28 cellular contexts compared by ENCODE assay signal in genomic region chr4:136855886-136856285, GRCh38.
DNase-seq lines count a peak whose midpoint lies in the region; ATAC-seq, FAIRE-seq and TF ChIP-seq lines count a peak whose summit lies in the region.
"Had no signal": no experiment of that assay in that cellular context is flagged by ENCODE, and none has a peak within 500 bp of the region (broad histone marks: within the 10 kb centered on the region; RNA-seq: fewer than 3 reads in every experiment).

No MANE protein-coding gene starts in this region.

- no peak overlapping the region for H3K56ac ChIP-seq in H1 (replicated peaks; ENCODE audit: insufficient read length, low read depth, low read length)

- no peaks in the 10 kb centered on the region for H4K20me1 ChIP-seq in H1 (replicated peaks in 1 of 2; ENCODE audit: control insufficient read depth in 1 of 2, insufficient read depth in 2 of 2, low read length in 2 of 2)
- H4K20me1 ChIP-seq: BLaER1 had no signal

- POLR2A ChIA-PET in H1 (lab: Charles Lee; ENCODE audit: partially characterized antibody), result interaction anchor here (0.7 kb wide), 1 partner anchor 1865 kb away, joined by 3 read pairs; no protein-coding TSS in a partner anchor

- no peak overlapping the region for H2BK12ac ChIP-seq in H1 (ENCODE audit: low read depth, low read length)

- H2BK120ac ChIP-seq in H1 (replicated peaks; ENCODE audit: low read depth, low read length), result peak overlapping the region; percentile 21

- H3K4ac ChIP-seq in H1 (replicated peaks; ENCODE audit: insufficient read length, low read depth, low read length), result no peak overlapping the region

- ATAC-seq in HG03280 (IDR thresholded peaks at IDR 0.05; ENCODE audit: unreplicated experiment), result no peak
- ATAC-seq: GM12878 had no signal

- H3K27me3 Mint-ChIP-seq in endothelial cell (ENCODE audit: unreplicated experiment), result no peaks in the 10 kb centered on the region
- no peaks in the 10 kb centered on the region for H3K27me3 Mint-ChIP-seq in progenitor cell of endocrine pancreas
- H3K27me3 Mint-ChIP-seq: CD4-positive, alpha-beta memory T cell; CD4-positive, CD25-positive, alpha-beta regulatory T cell; CD8-positive, alpha-beta memory T cell had no signal

- no peak overlapping the region for H3K4me3 ChIP-seq in H1 (ENCODE audit: extremely low read depth in 1 of 4, insufficient read depth in 2 of 4, low read depth in 3 of 4, low read length in 4 of 4)
- H3K4me3 ChIP-seq in mesodermal cell (ENCODE audit: extremely low read depth, insufficient read depth, low read length, poor library complexity, severe bottlenecking), result no peak overlapping the region
- H3K4me3 ChIP-seq: BLaER1, GM12878 had no signal

- CTCF ChIA-PET in H1 (lab: Charles Lee; ENCODE audit: partially characterized antibody), result interaction anchor here (0.6 to 1.6 kb wide), 5 partner anchors 9 to 1682 kb away, joined by 3 to 5 read pairs (median 3); no protein-coding TSS in a partner anchor

- FAIRE-seq in H1 (lab: Jason Lieb, UNC), result peak; percentile 7
- FAIRE-seq: A204.1, GM12878, GM12892, GM18507, GM19239 had no signal

- H3K79me1 ChIP-seq in H1 (ENCODE audit: low read depth, low read length), result no peaks in the 10 kb centered on the region

- no peak for TF ChIP-seq RAD21 in H1 (IDR thresholded peaks at IDR 0.05 in 1 of 2, conservative IDR thresholded peaks at IDR 0.05 in 1 of 2; ENCODE audit: low read depth in 2 of 2, low read length in 2 of 2)

- no peaks in the 10 kb centered on the region for H3K9me3 ChIP-seq in H1 (ENCODE audit: insufficient read depth in 2 of 2, low read depth in 1 of 2, low read length in 1 of 2)
- H3K9me3 ChIP-seq in mesodermal cell (ENCODE audit: control insufficient read depth, low read length), result no peaks in the 10 kb centered on the region
- H3K9me3 ChIP-seq: BE2C, BLaER1 had no signal

- H3K9ac ChIP-seq in H1 (replicated peaks in 1 of 4; ENCODE audit: extremely low read depth in 1 of 4, low read depth in 3 of 4, low read length in 3 of 4), result no peak overlapping the region
- H3K9ac ChIP-seq: BLaER1 had no signal

- no peak overlapping the region for H2BK15ac ChIP-seq in H1 (ENCODE audit: low read length)

- no peak overlapping the region for H3K23ac ChIP-seq in H1 (ENCODE audit: insufficient read length)

- no peak overlapping the region for H3K18ac ChIP-seq in H1 (ENCODE audit: extremely low read depth, low read length)

- H3K14ac ChIP-seq in H1 (ENCODE audit: insufficient read length), result no peak overlapping the region

- WGBS in H1 (ENCODE audit: extremely low coverage in 1 of 2, insufficient coverage in 1 of 2, insufficient read length in 1 of 2, insufficient replicate concordance in 2 of 2, low coverage in 1 of 2, low lambda C conversion rate in 2 of 2, missing lambda C conversion rate in 1 of 2), 2 experiments, result 86% methylated on average over 1 of the region's 1 CpG; no CpG with 5 or more reads in 1 of the 2 experiments
- WGBS in mesodermal cell (ENCODE audit: insufficient coverage in 2 of 2), 2 experiments, result no CpG with 5 or more reads among the region's 1 CpG

- H4K5ac ChIP-seq in H1 (ENCODE audit: insufficient read length, low read depth, low read length), result no peak overlapping the region

- no peak overlapping the region for H3K27ac ChIP-seq in H1 (ENCODE audit: low read depth, low read length)
- H3K27ac ChIP-seq in mesodermal cell (ENCODE audit: low read depth, low read length, severe bottlenecking), result peak overlapping the region; percentile 31
- H3K27ac ChIP-seq: BLaER1 had no signal

- no peak overlapping the region for H2BK5ac ChIP-seq in H1 (ENCODE audit: low read depth, low read length)

- H3K4me3 Mint-ChIP-seq in endothelial cell (ENCODE audit: unreplicated experiment), result no peak overlapping the region
- H3K4me3 Mint-ChIP-seq in progenitor cell of endocrine pancreas (ENCODE audit: low read depth), result no peak overlapping the region
- H3K4me3 Mint-ChIP-seq: CD14-positive monocyte; CD4-positive, alpha-beta memory T cell; CD4-positive, CD25-positive, alpha-beta regulatory T cell; CD8-positive, alpha-beta memory T cell had no signal

- H2AFZ ChIP-seq in H1 (ENCODE audit: low read length), result no peak overlapping the region

- TF ChIP-seq CTCF in H1 (IDR thresholded peaks at IDR 0.05; ENCODE audit: control extremely low read depth in 1 of 3, insufficient read depth in 1 of 3, low read depth in 1 of 3, low read length in 3 of 3), result no peak
- TF ChIP-seq CTCF in endothelial cell (IDR thresholded peaks at IDR 0.05; ENCODE audit: unreplicated experiment), result no peak
- no peak for TF ChIP-seq CTCF in progenitor cell of endocrine pancreas (IDR thresholded peaks at IDR 0.05; ENCODE audit: unreplicated experiment)

- no peak for TF ChIP-seq POLR2A in H1 (IDR thresholded peaks at IDR 0.05; ENCODE audit: control extremely low read depth in 1 of 2, low read depth in 2 of 2, low read length in 2 of 2)

- H4K91ac ChIP-seq in H1 (replicated peaks; ENCODE audit: insufficient read length, low read length), result no peak overlapping the region

- TF ChIP-seq EP300 in H1 (IDR thresholded peaks at IDR 0.05; ENCODE audit: borderline replicate concordance in 1 of 2, low read depth in 2 of 2, low read length in 2 of 2), result no peak

- H3K9me3 Mint-ChIP-seq in endothelial cell (ENCODE audit: unreplicated experiment), result no peaks in the 10 kb centered on the region
- peaks cover 5% of the 10 kb centered on the region for H3K9me3 Mint-ChIP-seq in progenitor cell of endocrine pancreas (ENCODE audit: low read depth)

- H3K4me1 ChIP-seq in H1 (replicated peaks in 1 of 4; ENCODE audit: control insufficient read depth in 3 of 4, insufficient read depth in 4 of 4, low read length in 3 of 4), result peaks cover 0 to 2% (median 0%) of the 10 kb centered on the region in 4 experiments; a peak in 1 of 7 replicates
- no peaks in the 10 kb centered on the region for H3K4me1 ChIP-seq in mesodermal cell (ENCODE audit: control insufficient read depth, insufficient read depth, low read length, poor library complexity, severe bottlenecking)
- H3K4me1 ChIP-seq: BE2C, BLaER1 had no signal

- H3K36me3 ChIP-seq in H1 (ENCODE audit: control insufficient read depth in 2 of 4, insufficient read depth in 4 of 4, low read length in 3 of 4), result no peaks in the 10 kb centered on the region
- no peaks in the 10 kb centered on the region for H3K36me3 ChIP-seq in mesodermal cell (ENCODE audit: control insufficient read depth, insufficient read depth, low read length)
- H3K36me3 ChIP-seq: BE2C, BLaER1 had no signal

- peaks cover 24% of the 10 kb centered on the region for H3K4me1 Mint-ChIP-seq in endothelial cell (ENCODE audit: unreplicated experiment)
- no peaks in the 10 kb centered on the region for H3K4me1 Mint-ChIP-seq in progenitor cell of endocrine pancreas (ENCODE audit: low read depth)
- H3K4me1 Mint-ChIP-seq: CD14-positive monocyte; CD4-positive, alpha-beta memory T cell; CD4-positive, CD25-positive, alpha-beta regulatory T cell; CD8-positive, alpha-beta memory T cell had no signal

- no peak overlapping the region for H2BK20ac ChIP-seq in H1 (ENCODE audit: low read length)

- H2AK5ac ChIP-seq in H1 (ENCODE audit: low read depth, low read length), result no peak overlapping the region

- H3K36me3 Mint-ChIP-seq in endothelial cell (ENCODE audit: low read depth, unreplicated experiment) (no peaks in the 10 kb centered on the region), progenitor cell of endocrine pancreas (ENCODE audit: insufficient read depth) (no peaks in the 10 kb centered on the region)
- H3K36me3 Mint-ChIP-seq: CD14-positive monocyte; CD4-positive, alpha-beta memory T cell; CD4-positive, CD25-positive, alpha-beta regulatory T cell; CD8-positive, alpha-beta memory T cell had no signal

- H3K27ac Mint-ChIP-seq in endothelial cell (ENCODE audit: unreplicated experiment) (peak overlapping the region; percentile 64), progenitor cell of endocrine pancreas (no peak overlapping the region)
- H3K27ac Mint-ChIP-seq: CD4-positive, alpha-beta memory T cell; CD4-positive, CD25-positive, alpha-beta regulatory T cell; CD8-positive, alpha-beta memory T cell had no signal

- H3K4me2 ChIP-seq in H1 (ENCODE audit: insufficient read depth in 1 of 2, low read depth in 2 of 2, low read length in 2 of 2), result no peak overlapping the region
- H3K4me2 ChIP-seq: BLaER1 had no signal

- no peak overlapping the region for H4K8ac ChIP-seq in H1 (ENCODE audit: extremely low read depth, insufficient read depth, low read length)

- no peaks in the 10 kb centered on the region for H3K79me2 ChIP-seq in H1 (ENCODE audit: control insufficient read depth in 1 of 2, insufficient read depth in 2 of 2, low read length in 2 of 2)

- DNase-seq in H1 (ENCODE audit: low read depth in 1 of 2, low spot score in 2 of 2) (no peak), endothelial cell (ENCODE audit: low spot score) (no peak), progenitor cell of endocrine pancreas (ENCODE audit: low spot score, unreplicated experiment) (no peak), Kasumi-1 (lab: John Stamatoyannopoulos, UW) (no peak)
- DNase-seq: 8988T; ACHN; BE2C; C1 segment of cervical spinal cord; CD4-positive, alpha-beta memory T cell; CD4-positive, CD25-positive, alpha-beta regulatory T cell; CD8-positive, alpha-beta memory T cell; COR-L47; DMS 273 treated with DMSO at 0.1 percent for 48 hours; DMS153; DMS53; DMS79; DND-41; EL; GDM1 had no signal

- no peaks in the 10 kb centered on the region for H3K27me3 ChIP-seq in H1 (replicated peaks in 1 of 4; ENCODE audit: control insufficient read depth in 3 of 4, extremely low read depth in 1 of 4, insufficient read depth in 3 of 4, low read length in 3 of 4)
- H3K27me3 ChIP-seq: BE2C, BLaER1 had no signal

- no peaks in the 10 kb centered on the region for H3K23me2 ChIP-seq in H1 (ENCODE audit: low read depth, low read length)

TF ChIP-seq in H1, 55 proteins besides CTCF, POLR2A, EP300 and RAD21 (continues in another document):
- no peak for TF ChIP-seq E2F6 (IDR thresholded peaks at IDR 0.05)
- TF ChIP-seq MAFK (IDR thresholded peaks at IDR 0.05; ENCODE audit: low read depth, low read length), result no peak
- TF ChIP-seq TBP (IDR thresholded peaks at IDR 0.05; ENCODE audit: low read depth, low read length), result no peak
- TF ChIP-seq YY1 (IDR thresholded peaks at IDR 0.05; ENCODE audit: low read depth, low read length), result no peak
- TF ChIP-seq SRF (IDR thresholded peaks at IDR 0.05; ENCODE audit: low read depth, low read length), result no peak
- TF ChIP-seq GTF2F1 (IDR thresholded peaks at IDR 0.05; ENCODE audit: borderline replicate concordance, low read depth, low read length), result no peak
- TF ChIP-seq PHF8 (conservative IDR thresholded peaks at IDR 0.05; ENCODE audit: low read depth, low read length), result no peak
